In genomic region chr2:44952143-44952805, GRCh38 we compare ENCODE assay signal across 8 cellular contexts. TPM values are rescaled to one million over a fixed set of nuclear protein-coding genes. Genes with fewer than 3 reads are reported as not detected.
A peak's percentile ranks its signal among the peaks of the same experiment; 100 is the strongest.
DNase-seq lines count a peak whose midpoint lies in the region; ATAC-seq, FAIRE-seq and TF ChIP-seq lines count a peak whose summit lies in the region.

No MANE protein-coding gene starts in this region.

- ATAC-seq in GM18873 (IDR thresholded peaks at IDR 0.05; ENCODE audit: low FRiP score, unreplicated experiment) (no peak), GM21423 (IDR thresholded peaks at IDR 0.05; ENCODE audit: unreplicated experiment) (no peak)

- peaks cover 72% of the 10 kb centered on the region for H3K27me3 Mint-ChIP-seq in IgD-negative memory B cell

- no peaks in the 10 kb centered on the region for H4K20me1 ChIP-seq in osteoblast (ENCODE audit: insufficient read depth, low read length)

- H3K4me1 Mint-ChIP-seq in IgD-negative memory B cell = peaks cover 5 to 20% (median 5%) of the 10 kb centered on the region in 3 donors

- H3K4me2 ChIP-seq in osteoblast (ENCODE audit: insufficient read depth, low read length) = peak overlapping the region; percentile 88

- no peaks in the 10 kb centered on the region for H3K79me2 ChIP-seq in osteoblast (ENCODE audit: insufficient read depth, low read length)

- no peak overlapping the region for H3K27ac Mint-ChIP-seq in IgD-negative memory B cell

- H3K4me3 Mint-ChIP-seq in IgD-negative memory B cell = peak overlapping the region in 3 of 4 donors; percentile 73 to 86 (median 81)

- H3K27me3 ChIP-seq in AG04450 (ENCODE audit: control insufficient read depth, insufficient read depth, low read length) (peaks cover 87% of the 10 kb centered on the region), osteoblast (ENCODE audit: insufficient read depth, low read length) (peaks cover 71% of the 10 kb centered on the region)

- peak overlapping the region; percentile 70 for H2AFZ ChIP-seq in osteoblast (ENCODE audit: low read length)

- H3K4me3 ChIP-seq in AG04450 (ENCODE audit: low read depth, low read length) = peak overlapping the region; percentile 27; the same call in 1 of the 2 replicates
- peak overlapping the region; percentile 41 for H3K4me3 ChIP-seq in fibroblast of villous mesenchyme (ENCODE audit: low read depth, low read length)
- peak overlapping the region; percentile 65 for H3K4me3 ChIP-seq in osteoblast (ENCODE audit: insufficient read depth, low read length)

- TF ChIP-seq CTCF in AG04450 (IDR thresholded peaks at IDR 0.05; ENCODE audit: low read depth, low read length) = peak; percentile 66
- TF ChIP-seq CTCF in VCaP (conservative IDR thresholded peaks at IDR 0.05) = peak; percentile 71
- peak; percentile 66 for TF ChIP-seq CTCF in fibroblast of villous mesenchyme (IDR thresholded peaks at IDR 0.05; ENCODE audit: insufficient read depth, low read depth, low read length)
- peak; percentile 70 for TF ChIP-seq CTCF in osteoblast (IDR thresholded peaks at IDR 0.05; ENCODE audit: extremely low read depth, low read depth, low read length)

- H3K9me3 Mint-ChIP-seq in IgD-negative memory B cell = no peaks in the 10 kb centered on the region

- no peak for TF ChIP-seq POLR2A in GM12891 (IDR thresholded peaks at IDR 0.05; ENCODE audit: low read depth, low read length)

- POLR2A ChIA-PET in AG04450 (lab: Yijun Ruan, JAX) = no interaction called here

- DNase-seq in AG04450 (ENCODE audit: low read depth, low spot score) (no peak), GM12891 (ENCODE audit: insufficient read length, low spot score) (peak; percentile 82), fibroblast of villous mesenchyme (ENCODE audit: low read depth) (peak; percentile 45), osteoblast (ENCODE audit: insufficient read length, low spot score, missing footprints) (peak; percentile 98)

- peaks cover 4% of the 10 kb centered on the region; the same call in 1 of the 2 replicates for H3K9me3 ChIP-seq in AG04450 (ENCODE audit: control insufficient read depth, insufficient read depth, low read length)
- no peaks in the 10 kb centered on the region for H3K9me3 ChIP-seq in osteoblast (ENCODE audit: low read depth, low read length)

- H3K4me1 ChIP-seq in osteoblast (ENCODE audit: insufficient read depth, low read length) = peaks cover 11% of the 10 kb centered on the region

- H3K36me3 Mint-ChIP-seq in IgD-negative memory B cell = no peaks in the 10 kb centered on the region

- CTCF ChIA-PET in AG04450 (lab: Charles Lee) = interaction anchor here (0.7 to 1.8 kb wide), 3 partner anchors 25 to 473 kb away, joined by 3 to 8 read pairs (median 4); no protein-coding TSS in a partner anchor

- FAIRE-seq in GM12891 (lab: Jason Lieb, UNC) = no peak

- H3K36me3 ChIP-seq in osteoblast (ENCODE audit: insufficient read depth, low read length) = no peaks in the 10 kb centered on the region

- H3K27ac ChIP-seq in AG04450 (ENCODE audit: low read depth, low read length) (no peak overlapping the region), VCaP (no peak overlapping the region), osteoblast (ENCODE audit: low read depth, low read length) (no peak overlapping the region)

TF ChIP-seq in GM12891, 5 proteins besides CTCF, POLR2A, EP300 and RAD21:
- no peak for TF ChIP-seq TAF1 (IDR thresholded peaks at IDR 0.05; ENCODE audit: low read depth, low read length)
- no peak for TF ChIP-seq POLR2AphosphoS5 (IDR thresholded peaks at IDR 0.05; ENCODE audit: low read depth, low read length)
- TF ChIP-seq POU2F2 (IDR thresholded peaks at IDR 0.05; ENCODE audit: low read depth, low read length) = no peak
- no peak for TF ChIP-seq PAX5 (IDR thresholded peaks at IDR 0.05; ENCODE audit: insufficient read depth, low read length, severe bottlenecking)
- no peak for TF ChIP-seq SPI1 (IDR thresholded peaks at IDR 0.05; ENCODE audit: low read depth, low read length)

RNA-seq across cellular contexts. Expression of gene SIX3, which starts 10.8 kb away (rescaled TPM):
- polyA plus RNA-seq in AG04450 (2011; rRNA removed) (not detected in 2 replicates), IgD-negative memory B cell (not detected)
- not detected in 2 replicates for polyA minus RNA-seq in AG04450 (2011; rRNA and poly(A)+ RNA removed)
- polyA plus RNA-seq in GM12891 (2012; ENCODE audit: low read depth, missing spikeins) = 0.17 TPM
- total RNA-seq in fibroblast of villous mesenchyme (not detected in 2 replicates), osteoblast (not detected in 2 replicates)

RNA-seq across cellular contexts. Expression of gene SIX2, which starts 57.0 kb away (rescaled TPM):
- polyA plus RNA-seq in AG04450 (2011; rRNA removed) = not detected in 2 replicates
- polyA minus RNA-seq in AG04450 (2011; rRNA and poly(A)+ RNA removed) = not detected in 2 replicates
- polyA plus RNA-seq in GM12891 (2012; ENCODE audit: low read depth, missing spikeins) = not detected
- not detected for polyA plus RNA-seq in IgD-negative memory B cell
- total RNA-seq in fibroblast of villous mesenchyme = under 0.01 TPM in 1 of 2 replicates, not detected in the other
- total RNA-seq in osteoblast = 14.8 and 15.9 TPM in 2 replicates

Comparison
In these comparisons a context has a peak if more than half of its experiments do, and no peak if none do; other contexts are left out.
1. RNA of gene SIX2, which starts 57.0 kb away (total RNA-seq): 14.8 to 15.9 TPM in osteoblast; under 0.01 TPM in fibroblast of villous mesenchyme; every median in the first group is over 10 times any median in the second.
2. Peak in every context shown above with its lines, with median percentiles within 50 percentile points of each other: H3K4me3 ChIP-seq and CTCF ChIP-seq.